Comparison of ENCODE assay signal across 8 cellular contexts in the genomic region with DNA sequence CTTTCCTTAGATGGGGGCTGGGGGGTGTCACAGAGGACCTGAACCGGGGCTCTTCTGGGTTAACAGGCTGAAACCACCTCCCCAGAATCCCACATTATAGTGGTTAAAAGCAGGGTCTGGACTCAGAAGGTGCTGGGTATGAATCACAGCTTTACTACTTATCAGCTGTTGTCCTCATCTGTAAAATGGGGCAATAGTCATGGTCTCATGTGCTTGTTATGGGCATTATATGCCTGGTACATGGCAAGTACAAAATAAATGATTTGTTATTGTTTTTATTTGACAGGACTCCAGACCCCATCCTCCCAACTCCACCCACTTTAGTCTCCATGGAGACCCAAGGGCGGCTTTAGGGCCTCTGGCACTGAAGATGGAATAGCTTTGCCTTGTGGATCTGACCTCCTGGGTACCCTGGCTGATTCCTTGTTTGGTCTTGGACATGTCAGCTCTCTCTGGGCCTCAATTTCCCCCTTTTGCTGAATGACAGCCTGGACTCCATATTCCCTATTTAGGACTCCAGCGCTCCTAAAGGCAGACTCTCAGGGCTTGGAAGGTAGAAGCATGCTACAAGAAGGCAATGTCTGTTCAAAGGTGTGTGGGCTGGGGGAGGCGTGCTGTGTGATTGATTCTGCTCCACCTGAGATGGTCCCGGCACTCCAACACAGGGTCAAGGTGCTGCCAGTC. TPM values are rescaled to one million over a fixed set of nuclear protein-coding genes. Genes with fewer than 3 reads are reported as not detected.
DNase-seq lines count a peak whose midpoint lies in the region; ATAC-seq and TF ChIP-seq lines count a peak whose summit lies in the region.

No MANE protein-coding gene starts in this region.

- CTCF ChIA-PET in activated CD8-positive, alpha-beta T cell treated with anti-CD3 and anti-CD28 coated beads for 36 hours (lab: Charles Lee), result interaction anchor here (0.7 to 6.1 kb wide), 7 partner anchors 68 to 233 kb away, joined by 3 to 44 read pairs (median 4); partner anchors contain the start of genes LIMK2, MORC2 and TUG1

- H3K4me1 Mint-ChIP-seq in activated CD4-positive, alpha-beta T cell treated with anti-CD3 and anti-CD28 coated beads, Interleukin-2, amount 10 ng/mL, durations not matched to agents 24 days and 14 days, result peaks cover 34% of the 10 kb centered on the region
- peaks cover 24% of the 10 kb centered on the region for H3K4me1 Mint-ChIP-seq in activated CD8-positive, alpha-beta T cell treated with anti-CD3 and anti-CD28 coated beads for 36 hours (ENCODE audit: low read depth)

- H3K4me1 ChIP-seq in iPS-18a (ENCODE audit: control insufficient read depth, low read depth, low read length), result peaks cover 19% of the 10 kb centered on the region
- H3K4me1 ChIP-seq in subcutaneous abdominal adipose tissue (ENCODE audit: control insufficient read depth in 5 of 5, insufficient read depth in 5 of 5, low read length in 5 of 5), result peaks cover 14 to 59% (median 53%) of the 10 kb centered on the region in 5 donors

- peak overlapping the region; percentile 59 for H3K4me3 ChIP-seq in iPS-18a (ENCODE audit: low read length)
- H3K4me3 ChIP-seq in subcutaneous abdominal adipose tissue (ENCODE audit: low read depth in 1 of 5, low read length in 5 of 5), result peak overlapping the region; percentile 76 to 91 (median 79)

- peak overlapping the region; percentile 91 for H3K4me3 Mint-ChIP-seq in activated CD4-positive, alpha-beta T cell treated with anti-CD3 and anti-CD28 coated beads, Interleukin-2, amount 10 ng/mL, durations not matched to agents 24 days and 14 days
- peak overlapping the region; percentile 97 for H3K4me3 Mint-ChIP-seq in activated CD8-positive, alpha-beta T cell treated with anti-CD3 and anti-CD28 coated beads for 36 hours

- intact Hi-C loops in activated CD4-positive, alpha-beta T cell treated with anti-CD3 and anti-CD28 coated beads, Interleukin-2, amount 10 ng/mL, durations not matched to agents 24 days and 14 days (cut with micrococcal nuclease), result loop anchor here (5.0 to 10.0 kb wide), 4 partner anchors 212 to 672 kb away; partner anchors contain the start of genes DEPDC5, PATZ1, PIK3IP1 and PRR14L
- intact Hi-C loops in activated CD8-positive, alpha-beta T cell treated with anti-CD3 and anti-CD28 coated beads for 36 hours (cut with micrococcal nuclease), result loop anchor here (5.0 to 10.0 kb wide), 2 partner anchors 138 to 316 kb away; no protein-coding TSS in a partner anchor

- H3K27me3 ChIP-seq in iPS-18a (ENCODE audit: control insufficient read depth, insufficient read depth, low read length) (peaks cover 11% of the 10 kb centered on the region), subcutaneous abdominal adipose tissue (ENCODE audit: control insufficient read depth in 5 of 5, insufficient read depth in 4 of 5, low read length in 5 of 5) (no peaks in the 10 kb centered on the region)

- H3K27ac ChIP-seq in iPS-18a (ENCODE audit: low read length), result no peak overlapping the region
- H3K27ac ChIP-seq in subcutaneous abdominal adipose tissue (ENCODE audit: low read depth, low read length), result peak overlapping the region; percentile 89

- POLR2A ChIA-PET in activated CD8-positive, alpha-beta T cell treated with anti-CD3 and anti-CD28 coated beads for 36 hours (lab: Charles Lee), result interaction anchor here (0.8 to 8.1 kb wide), 5 partner anchors 17 to 111 kb away, joined by 3 to 52 read pairs (median 4); partner anchors contain the start of genes MORC2, SELENOM and TUG1

- no peak for ATAC-seq in activated CD8-positive, alpha-beta T cell treated with anti-CD3 and anti-CD28 coated beads for 36 hours
- no peak for ATAC-seq in HG03565 (IDR thresholded peaks at IDR 0.05; ENCODE audit: unreplicated experiment)

- DNase-seq in activated CD4-positive, alpha-beta T cell treated with anti-CD3 and anti-CD28 coated beads, Interleukin-2, amount 10 ng/mL, durations not matched to agents 24 days and 14 days, result no peak
- no peak for DNase-seq in activated CD4-positive, alpha-beta T cell treated with anti-CD3 and anti-CD28 coated beads for 48 hours
- DNase-seq in activated CD8-positive, alpha-beta T cell treated with anti-CD3 and anti-CD28 coated beads for 36 hours, result no peak
- DNase-seq in midbrain (lab: John Stamatoyannopoulos, UW) (no peak), UCSD-AML1 (lab: John Stamatoyannopoulos, UW; ENCODE audit: unreplicated experiment) (no peak)

- H3K27me3 Mint-ChIP-seq in activated CD4-positive, alpha-beta T cell treated with anti-CD3 and anti-CD28 coated beads, Interleukin-2, amount 10 ng/mL, durations not matched to agents 24 days and 14 days, result no peaks in the 10 kb centered on the region
- no peaks in the 10 kb centered on the region for H3K27me3 Mint-ChIP-seq in activated CD8-positive, alpha-beta T cell treated with anti-CD3 and anti-CD28 coated beads for 36 hours

- no peaks in the 10 kb centered on the region for H3K9me3 ChIP-seq in iPS-18a (ENCODE audit: control insufficient read depth, low read depth, low read length)
- no peaks in the 10 kb centered on the region for H3K9me3 ChIP-seq in subcutaneous abdominal adipose tissue (ENCODE audit: control insufficient read depth in 5 of 5, low read length in 5 of 5)

- no peak for TF ChIP-seq CTCF in activated CD8-positive, alpha-beta T cell treated with anti-CD3 and anti-CD28 coated beads for 36 hours (IDR thresholded peaks at IDR 0.05)

- H3K9ac ChIP-seq in iPS-18a (ENCODE audit: low read length), result peak overlapping the region; percentile 73
- peak overlapping the region in 4 of 5 donors; percentile 74 to 90 (median 80) for H3K9ac ChIP-seq in subcutaneous abdominal adipose tissue (ENCODE audit: low read length in 5 of 5)

- H3K36me3 ChIP-seq in iPS-18a (ENCODE audit: control insufficient read depth, low read depth, low read length) (no peaks in the 10 kb centered on the region), subcutaneous abdominal adipose tissue (ENCODE audit: control insufficient read depth in 5 of 5, insufficient read depth in 5 of 5, low read length in 5 of 5) (peaks cover 0 to 9% (median 2%) of the 10 kb centered on the region in 5 donors)

- no peaks in the 10 kb centered on the region for H3K36me3 Mint-ChIP-seq in activated CD4-positive, alpha-beta T cell treated with anti-CD3 and anti-CD28 coated beads, Interleukin-2, amount 10 ng/mL, durations not matched to agents 24 days and 14 days (ENCODE audit: low read depth)
- peaks cover 4% of the 10 kb centered on the region for H3K36me3 Mint-ChIP-seq in activated CD8-positive, alpha-beta T cell treated with anti-CD3 and anti-CD28 coated beads for 36 hours (ENCODE audit: low read depth)

- H3K27ac Mint-ChIP-seq in activated CD4-positive, alpha-beta T cell treated with anti-CD3 and anti-CD28 coated beads, Interleukin-2, amount 10 ng/mL, durations not matched to agents 24 days and 14 days, result peak overlapping the region; percentile 78
- H3K27ac Mint-ChIP-seq in activated CD8-positive, alpha-beta T cell treated with anti-CD3 and anti-CD28 coated beads for 36 hours, result peak overlapping the region; percentile 80

- H3K9me3 Mint-ChIP-seq in activated CD4-positive, alpha-beta T cell treated with anti-CD3 and anti-CD28 coated beads, Interleukin-2, amount 10 ng/mL, durations not matched to agents 24 days and 14 days, result no peaks in the 10 kb centered on the region
- no peaks in the 10 kb centered on the region for H3K9me3 Mint-ChIP-seq in activated CD8-positive, alpha-beta T cell treated with anti-CD3 and anti-CD28 coated beads for 36 hours

RNA-seq across cellular contexts. Expression of gene SMTN, which starts 0.8 kb away (rescaled TPM):
- 13.9 and 17.9 TPM in 2 replicates for total RNA-seq in activated CD4-positive, alpha-beta T cell treated with anti-CD3 and anti-CD28 coated beads, Interleukin-2, amount 10 ng/mL, durations not matched to agents 24 days and 14 days
- total RNA-seq in activated CD8-positive, alpha-beta T cell treated with anti-CD3 and anti-CD28 coated beads for 36 hours, result 10 to 100 TPM; 32.0 to 36.3 TPM

RNA-seq across cellular contexts. Expression of gene SELENOM, which starts 27.1 kb away (rescaled TPM):
- total RNA-seq in activated CD4-positive, alpha-beta T cell treated with anti-CD3 and anti-CD28 coated beads, Interleukin-2, amount 10 ng/mL, durations not matched to agents 24 days and 14 days, result 7.4 and 8.2 TPM in 2 replicates
- 1 to 10 TPM; 3.6 to 5.8 TPM for total RNA-seq in activated CD8-positive, alpha-beta T cell treated with anti-CD3 and anti-CD28 coated beads for 36 hours

RNA-seq across cellular contexts. Expression of gene INPP5J, which starts 42.5 kb away (rescaled TPM):
- total RNA-seq in activated CD4-positive, alpha-beta T cell treated with anti-CD3 and anti-CD28 coated beads, Interleukin-2, amount 10 ng/mL, durations not matched to agents 24 days and 14 days, result 0.07 and 0.26 TPM in 2 replicates
- under 1 TPM; 0.09 to 0.29 TPM for total RNA-seq in activated CD8-positive, alpha-beta T cell treated with anti-CD3 and anti-CD28 coated beads for 36 hours
